Comparison of ENCODE assay signal across 10 cellular contexts in genomic region chr9:21210782-21211181, GRCh38. TPM values are rescaled to one million over a fixed set of nuclear protein-coding genes. Genes with fewer than 3 reads are reported as not detected.
"Had no signal": no experiment of that assay in that cellular context is flagged by ENCODE, and none has a peak within 500 bp of the region (broad histone marks: within the 10 kb centered on the region; RNA-seq: fewer than 3 reads in every experiment).

No MANE protein-coding gene starts in this region.

RNA-seq across cellular contexts. Expression of gene IFNA10, which starts 3.8 kb away (rescaled TPM):
- total RNA-seq: OCI-LY7, PC-3, PC-9, Peyer's patch, Right ventricle myocardium inferior, Right ventricle myocardium superior, RPMI7951, SJCRH30, SJSA1, SK-MEL-5 had no signal

RNA-seq across cellular contexts. Expression of gene IFNA16, which starts 6.3 kb away (rescaled TPM):
- total RNA-seq: OCI-LY7, PC-3, PC-9, Peyer's patch, Right ventricle myocardium inferior, Right ventricle myocardium superior, RPMI7951, SJCRH30, SJSA1, SK-MEL-5 had no signal

RNA-seq across cellular contexts. Expression of gene IFNA7, which starts 8.8 kb away (rescaled TPM):
- total RNA-seq: OCI-LY7, PC-3, PC-9, Peyer's patch, Right ventricle myocardium inferior, Right ventricle myocardium superior, RPMI7951, SJCRH30, SJSA1, SK-MEL-5 had no signal

RNA-seq across cellular contexts. Expression of gene IFNA17, which starts 17.2 kb away (rescaled TPM):
- total RNA-seq: OCI-LY7, PC-3, PC-9, Peyer's patch, Right ventricle myocardium inferior, Right ventricle myocardium superior, RPMI7951, SJCRH30, SJSA1, SK-MEL-5 had no signal

RNA-seq across cellular contexts. Expression of gene IFNA4, which starts 23.4 kb away (rescaled TPM):
- total RNA-seq: OCI-LY7, PC-3, PC-9, Peyer's patch, Right ventricle myocardium inferior, Right ventricle myocardium superior, RPMI7951, SJCRH30, SJSA1, SK-MEL-5 had no signal
